ENCODE assay signal across 16 cellular contexts in genomic region chr2:127584516-127585033, GRCh38. TPM values are rescaled to one million over a fixed set of nuclear protein-coding genes. Genes with fewer than 3 reads are reported as not detected.
"Had no signal": no experiment of that assay in that cellular context is flagged by ENCODE, and none has a peak within 500 bp of the region (broad histone marks: within the 10 kb centered on the region; RNA-seq: fewer than 3 reads in every experiment).

No MANE protein-coding gene starts in this region.

- H3K4me1 ChIP-seq: esophagus muscularis mucosa, psoas muscle, sigmoid colon, vagina had no signal

- H3K4me1 Mint-ChIP-seq: nephron, T-cell had no signal

- H3K36me3 ChIP-seq: cardiac muscle cell, esophagus muscularis mucosa, sigmoid colon, spleen, vagina had no signal

- H3K9me3 Mint-ChIP-seq: activated naive CD4-positive, alpha-beta T cell treated with anti-CD3 and anti-CD28 coated beads for 36 hours; nephron; T-cell had no signal

- H3K9me3 ChIP-seq: esophagus muscularis mucosa, psoas muscle, sigmoid colon, spleen, vagina had no signal

- H3K27ac Mint-ChIP-seq: activated naive CD4-positive, alpha-beta T cell treated with anti-CD3 and anti-CD28 coated beads for 36 hours; nephron; T-cell had no signal

- H2AFZ ChIP-seq: hepatocyte had no signal

- H3K36me3 Mint-ChIP-seq: T-cell had no signal

- H3K27ac ChIP-seq: cardiac muscle cell, esophagus muscularis mucosa, hepatocyte, psoas muscle, sigmoid colon, SK-N-MC, spleen, vagina had no signal

- H3K79me2 ChIP-seq: hepatocyte had no signal

- H3K4me3 ChIP-seq: cardiac muscle cell, esophagus muscularis mucosa, hepatocyte, psoas muscle, sigmoid colon, SK-N-MC, spleen, vagina had no signal

- H3K4me2 ChIP-seq: hepatocyte had no signal

- H3K27me3 ChIP-seq: cardiac muscle cell, esophagus muscularis mucosa, hepatocyte, sigmoid colon, spleen, vagina had no signal

- ATAC-seq: left ventricle myocardium superior, psoas muscle, T-cell had no signal

- H3K4me3 Mint-ChIP-seq: activated naive CD4-positive, alpha-beta T cell treated with anti-CD3 and anti-CD28 coated beads for 36 hours; nephron; T-cell had no signal

- DNase-seq: activated CD4-positive, CD25-positive, alpha-beta regulatory T cell treated with anti-CD3 and anti-CD28 coated beads, Interleukin-2, amount 50 U/mL, for 72 hours; activated naive CD4-positive, alpha-beta T cell treated with anti-CD3 and anti-CD28 coated beads for 36 hours; left ventricle myocardium superior; mesenchymal stem cell; occipital lobe; psoas muscle; sigmoid colon; T-helper 9 cell had no signal

RNA-seq across cellular contexts. Expression of gene MYO7B, which starts 49.1 kb away (rescaled TPM):
- total RNA-seq: occipital lobe, vagina had no signal
